ENCODE assay signal across 1 cellular context in genomic region chr19:8256276-8257051, GRCh38.
TF ChIP-seq lines count a peak whose summit lies in the region.

No MANE protein-coding gene starts in this region.

TF ChIP-seq in H1, 55 proteins besides CTCF, POLR2A, EP300 and RAD21:
- peak in 1 of 2 experiments; percentile 72; a peak in 1 of 4 replicates for TF ChIP-seq HDAC2 (IDR thresholded peaks at IDR 0.05; ENCODE audit: borderline replicate concordance in 1 of 2, low read depth in 2 of 2, low read length in 2 of 2)
- TF ChIP-seq MAX (IDR thresholded peaks at IDR 0.05), result no peak
- TF ChIP-seq FOSL1 (IDR thresholded peaks at IDR 0.05; ENCODE audit: insufficient read depth, low read depth, low read length), result no peak
- TF ChIP-seq KDM1A (IDR thresholded peaks at IDR 0.05; ENCODE audit: borderline replicate concordance, low read length), result peak; percentile 88; the same call in 1 of the 2 replicates
- TF ChIP-seq SP2 (IDR thresholded peaks at IDR 0.05; ENCODE audit: low read length), result no peak
- no peak for TF ChIP-seq POU5F1 (IDR thresholded peaks at IDR 0.05; ENCODE audit: low read depth, low read length)
